ENCODE assay signal across 10 cellular contexts in the genomic region with DNA sequence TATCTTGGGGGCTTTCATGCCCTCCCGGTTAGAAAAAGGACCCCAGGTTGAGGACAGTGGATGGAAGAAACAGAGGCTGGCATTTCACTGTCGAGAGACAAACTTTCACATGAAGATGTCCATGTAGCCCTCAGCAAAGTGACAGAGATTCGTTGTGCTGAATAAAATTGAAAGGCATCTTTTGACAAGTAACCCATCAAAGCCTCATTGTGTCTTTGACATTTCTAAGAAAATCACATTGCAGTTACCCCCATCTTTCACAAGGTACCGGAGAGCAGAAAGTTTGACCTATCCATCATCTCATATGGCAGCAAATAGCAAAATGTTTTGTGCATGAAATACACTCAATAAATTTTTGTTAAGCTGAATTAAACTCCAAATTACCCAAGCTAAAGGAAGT. TPM values are rescaled to one million over a fixed set of nuclear protein-coding genes. Genes with fewer than 3 reads are reported as not detected.
A peak's percentile ranks its signal among the peaks of the same experiment; 100 is the strongest.
DNase-seq lines count a peak whose midpoint lies in the region; ATAC-seq and TF ChIP-seq lines count a peak whose summit lies in the region.
"Had no signal": no experiment of that assay in that cellular context is flagged by ENCODE, and none has a peak within 500 bp of the region (broad histone marks: within the 10 kb centered on the region; RNA-seq: fewer than 3 reads in every experiment).

No MANE protein-coding gene starts in this region.

- peak overlapping the region; percentile 26 for H3K27ac Mint-ChIP-seq in activated naive CD4-positive, alpha-beta T cell treated with anti-CD3 and anti-CD28 coated beads, Interleukin-2, amount 50 U/mL, for 24 hours
- H3K27ac Mint-ChIP-seq in activated naive CD4-positive, alpha-beta T cell treated with anti-CD3 and anti-CD28 coated beads for 36 hours = no peak overlapping the region
- H3K27ac Mint-ChIP-seq in T-helper 1 cell treated with Interleukin-12 subunit alpha and Interleukin-12 subunit beta and Interleukin-4 antibody, amounts not matched to agents 30 μg/mL and 1 μg/mL, for 36 hours = peak overlapping the region; percentile 87
- H3K27ac Mint-ChIP-seq in immature natural killer cell (peak overlapping the region; percentile 83 to 97 (median 90)), endodermal cell (no peak overlapping the region)

- intact Hi-C loops in activated naive CD4-positive, alpha-beta T cell treated with anti-CD3 and anti-CD28 coated beads for 36 hours (cut with micrococcal nuclease) = loop anchor here (5.0 kb wide), 1 partner anchor 312 kb away; a partner anchor contains a TSS
- intact Hi-C loops in stomach (cut with DNase I; ENCODE audit: low total_unique reads) = no loop called here
- intact Hi-C loops in upper lobe of right lung (cut with DNase I) = no loop called here

- H3K9me3 Mint-ChIP-seq in activated naive CD4-positive, alpha-beta T cell treated with anti-CD3 and anti-CD28 coated beads, Interleukin-2, amount 50 U/mL, for 24 hours = no peaks in the 10 kb centered on the region
- no peaks in the 10 kb centered on the region for H3K9me3 Mint-ChIP-seq in activated naive CD4-positive, alpha-beta T cell treated with anti-CD3 and anti-CD28 coated beads for 36 hours
- H3K9me3 Mint-ChIP-seq in T-helper 1 cell treated with Interleukin-12 subunit alpha and Interleukin-12 subunit beta and Interleukin-4 antibody, amounts not matched to agents 30 μg/mL and 1 μg/mL, for 36 hours = no peaks in the 10 kb centered on the region
- no peaks in the 10 kb centered on the region for H3K9me3 Mint-ChIP-seq in immature natural killer cell
- no peaks in the 10 kb centered on the region for H3K9me3 Mint-ChIP-seq in endodermal cell

- TF ChIP-seq POLR2A in stomach (IDR thresholded peaks at IDR 0.05) = no peak

- H3K27me3 ChIP-seq in stomach (no peaks in the 10 kb centered on the region), endodermal cell (ENCODE audit: control insufficient read depth, insufficient read depth, low read length, poor library complexity, severe bottlenecking) (peaks cover 44% of the 10 kb centered on the region), upper lobe of right lung (no peaks in the 10 kb centered on the region)

- peaks cover 46% of the 10 kb centered on the region for H3K4me1 Mint-ChIP-seq in activated naive CD4-positive, alpha-beta T cell treated with anti-CD3 and anti-CD28 coated beads, Interleukin-2, amount 50 U/mL, for 24 hours
- H3K4me1 Mint-ChIP-seq in activated naive CD4-positive, alpha-beta T cell treated with anti-CD3 and anti-CD28 coated beads for 36 hours (ENCODE audit: low read depth) = peaks cover 34% of the 10 kb centered on the region
- peaks cover 37% of the 10 kb centered on the region for H3K4me1 Mint-ChIP-seq in T-helper 1 cell treated with Interleukin-12 subunit alpha and Interleukin-12 subunit beta and Interleukin-4 antibody, amounts not matched to agents 30 μg/mL and 1 μg/mL, for 36 hours (ENCODE audit: low read depth)
- H3K4me1 Mint-ChIP-seq in immature natural killer cell = peaks cover 62 to 70% of the 10 kb centered on the region in 2 donors
- H3K4me1 Mint-ChIP-seq in endodermal cell = peaks cover 18% of the 10 kb centered on the region

- H3K27me3 Mint-ChIP-seq in activated naive CD4-positive, alpha-beta T cell treated with anti-CD3 and anti-CD28 coated beads, Interleukin-2, amount 50 U/mL, for 24 hours = no peaks in the 10 kb centered on the region
- no peaks in the 10 kb centered on the region for H3K27me3 Mint-ChIP-seq in activated naive CD4-positive, alpha-beta T cell treated with anti-CD3 and anti-CD28 coated beads for 36 hours (ENCODE audit: low read depth)
- no peaks in the 10 kb centered on the region for H3K27me3 Mint-ChIP-seq in T-helper 1 cell treated with Interleukin-12 subunit alpha and Interleukin-12 subunit beta and Interleukin-4 antibody, amounts not matched to agents 30 μg/mL and 1 μg/mL, for 36 hours (ENCODE audit: low read depth)
- H3K27me3 Mint-ChIP-seq in immature natural killer cell (ENCODE audit: low read depth in 3 of 3) (peaks cover 7 to 31% (median 20%) of the 10 kb centered on the region in 3 donors), endodermal cell (ENCODE audit: insufficient read depth) (peaks cover 48% of the 10 kb centered on the region)

- H3K27ac ChIP-seq in stomach = peak overlapping the region in 3 of 5 donors; percentile 96 to 99 (median 98)
- no peak overlapping the region for H3K27ac ChIP-seq in endodermal cell (ENCODE audit: low read depth, low read length)
- no peak overlapping the region for H3K27ac ChIP-seq in upper lobe of right lung

- no peak overlapping the region for H3K4me3 Mint-ChIP-seq in activated naive CD4-positive, alpha-beta T cell treated with anti-CD3 and anti-CD28 coated beads, Interleukin-2, amount 50 U/mL, for 24 hours
- H3K4me3 Mint-ChIP-seq in activated naive CD4-positive, alpha-beta T cell treated with anti-CD3 and anti-CD28 coated beads for 36 hours = no peak overlapping the region
- H3K4me3 Mint-ChIP-seq in T-helper 1 cell treated with Interleukin-12 subunit alpha and Interleukin-12 subunit beta and Interleukin-4 antibody, amounts not matched to agents 30 μg/mL and 1 μg/mL, for 36 hours = peak overlapping the region; percentile 14
- H3K4me3 Mint-ChIP-seq in immature natural killer cell (peak overlapping the region in 4 of 5 donors; percentile 87 to 92 (median 88)), endodermal cell (no peak overlapping the region)

- ATAC-seq in upper lobe of right lung = no peak
- ATAC-seq: lower lobe of right lung had no signal

- H3K36me3 ChIP-seq in stomach (no peaks in the 10 kb centered on the region), endodermal cell (ENCODE audit: control insufficient read depth, insufficient read depth, low read length) (no peaks in the 10 kb centered on the region), upper lobe of right lung (no peaks in the 10 kb centered on the region)
- H3K36me3 ChIP-seq: lower lobe of right lung had no signal

- no peak for TF ChIP-seq CTCF in stomach (IDR thresholded peaks at IDR 0.05)
- no peak for TF ChIP-seq CTCF in endodermal cell (conservative IDR thresholded peaks at IDR 0.05)
- no peak for TF ChIP-seq CTCF in upper lobe of right lung (IDR thresholded peaks at IDR 0.05)

- no peak for TF ChIP-seq EP300 in stomach (IDR thresholded peaks at IDR 0.05)

- no peak overlapping the region for H3K4me3 ChIP-seq in stomach
- H3K4me3 ChIP-seq in endodermal cell (ENCODE audit: low read length) = no peak overlapping the region
- no peak overlapping the region for H3K4me3 ChIP-seq in upper lobe of right lung
- H3K4me3 ChIP-seq: coronary artery had no signal

- no peaks in the 10 kb centered on the region for H3K36me3 Mint-ChIP-seq in activated naive CD4-positive, alpha-beta T cell treated with anti-CD3 and anti-CD28 coated beads, Interleukin-2, amount 50 U/mL, for 24 hours
- peaks cover 13% of the 10 kb centered on the region for H3K36me3 Mint-ChIP-seq in activated naive CD4-positive, alpha-beta T cell treated with anti-CD3 and anti-CD28 coated beads for 36 hours (ENCODE audit: low read depth)
- H3K36me3 Mint-ChIP-seq in T-helper 1 cell treated with Interleukin-12 subunit alpha and Interleukin-12 subunit beta and Interleukin-4 antibody, amounts not matched to agents 30 μg/mL and 1 μg/mL, for 36 hours (ENCODE audit: low read depth) = peaks cover 11% of the 10 kb centered on the region
- peaks cover 7 to 10% (median 10%) of the 10 kb centered on the region in 3 donors for H3K36me3 Mint-ChIP-seq in immature natural killer cell
- peaks cover 2% of the 10 kb centered on the region for H3K36me3 Mint-ChIP-seq in endodermal cell (ENCODE audit: low read depth)

- WGBS in stomach, 5 donors = 73 to 87% (median 73%) methylated on average over 4 of the region's 4 CpGs
- WGBS in endodermal cell (ENCODE audit: insufficient coverage in 1 of 2, insufficient read length in 1 of 2), 2 experiments = 86 to 92% methylated on average over 4 of the region's 4 CpGs

- no peak overlapping the region for H3K9ac ChIP-seq in endodermal cell (ENCODE audit: extremely low read depth, low read length, poor library complexity, severe bottlenecking)

- H3K4me1 ChIP-seq in stomach (peaks cover 18 to 59% (median 41%) of the 10 kb centered on the region in 4 donors), endodermal cell (ENCODE audit: control insufficient read depth, insufficient read depth, low read length) (no peaks in the 10 kb centered on the region), upper lobe of right lung (peaks cover 23% of the 10 kb centered on the region)

- CTCF ChIA-PET in activated naive CD4-positive, alpha-beta T cell treated with anti-CD3 and anti-CD28 coated beads for 36 hours (lab: Charles Lee) = interaction anchor here (1.1 kb wide), 1 partner anchor 77 kb away, joined by 3 read pairs; no protein-coding TSS in a partner anchor

- DNase-seq in activated naive CD4-positive, alpha-beta T cell treated with anti-CD3 and anti-CD28 coated beads for 36 hours = no peak
- DNase-seq in immature natural killer cell (no peak), stomach (no peak), endodermal cell (no peak), upper lobe of right lung (no peak), NOMO-1 treated with DMSO at 0.1 percent for 48 hours (lab: John Stamatoyannopoulos, UW; ENCODE audit: unreplicated experiment) (no peak)

- H3K9me3 ChIP-seq in stomach = no peaks in the 10 kb centered on the region
- no peaks in the 10 kb centered on the region for H3K9me3 ChIP-seq in endodermal cell (ENCODE audit: control insufficient read depth, low read length)
- no peaks in the 10 kb centered on the region for H3K9me3 ChIP-seq in upper lobe of right lung
- H3K9me3 ChIP-seq: lower lobe of right lung had no signal

RNA-seq across cellular contexts. Expression of a gene that starts 2.0 kb away (rescaled TPM):
- total RNA-seq in activated naive CD4-positive, alpha-beta T cell treated with anti-CD3 and anti-CD28 coated beads for 36 hours = 10 to 100 TPM; 35.9 to 36.6 TPM
- polyA plus RNA-seq in immature natural killer cell (100 to 1,000 TPM; 187 to 403 (median 297) TPM), stomach (10 to 100 TPM in 1 of 3 donors, 1 to 10 TPM in 2; 7.9 to 16.8 (median 8.1) TPM)
- total RNA-seq in stomach (100 to 1,000 TPM in 1 of 5 donors, 10 to 100 TPM in 4; 30.4 to 407 (median 43.8) TPM), endodermal cell (10 to 100 TPM; 16.3 to 19.0 TPM), upper lobe of right lung (78.9 TPM)
- polyA plus RNA-seq in endodermal cell (2013, experiment 1 of 2) = 2.6 TPM
- polyA plus RNA-seq in endodermal cell (2013, experiment 2 of 2) = 2.1 TPM

Comparison
In these comparisons a context has a peak if more than half of its experiments do, and no peak if none do; other contexts are left out.
1. H3K27ac Mint-ChIP-seq: peak in activated naive CD4-positive, alpha-beta T cell treated with anti-CD3 and anti-CD28 coated beads, Interleukin-2, amount 50 U/mL, for 24 hours (single experiment), T-helper 1 cell treated with Interleukin-12 subunit alpha and Interleukin-12 subunit beta and Interleukin-4 antibody, amounts not matched to agents 30 μg/mL and 1 μg/mL, for 36 hours (single experiment) and immature natural killer cell (6 of 6); none in activated naive CD4-positive, alpha-beta T cell treated with anti-CD3 and anti-CD28 coated beads for 36 hours (single experiment) and endodermal cell (single experiment).
2. H3K4me3 Mint-ChIP-seq: peak in T-helper 1 cell treated with Interleukin-12 subunit alpha and Interleukin-12 subunit beta and Interleukin-4 antibody, amounts not matched to agents 30 μg/mL and 1 μg/mL, for 36 hours (single experiment) and immature natural killer cell (4 of 5); none in activated naive CD4-positive, alpha-beta T cell treated with anti-CD3 and anti-CD28 coated beads, Interleukin-2, amount 50 U/mL, for 24 hours (single experiment), activated naive CD4-positive, alpha-beta T cell treated with anti-CD3 and anti-CD28 coated beads for 36 hours (single experiment) and endodermal cell (single experiment).
3. H3K27ac ChIP-seq: peak in stomach (3 of 5); none in endodermal cell (single experiment) and upper lobe of right lung (single experiment).